ENCODE assay signal across 1 cellular context in the genomic region with DNA sequence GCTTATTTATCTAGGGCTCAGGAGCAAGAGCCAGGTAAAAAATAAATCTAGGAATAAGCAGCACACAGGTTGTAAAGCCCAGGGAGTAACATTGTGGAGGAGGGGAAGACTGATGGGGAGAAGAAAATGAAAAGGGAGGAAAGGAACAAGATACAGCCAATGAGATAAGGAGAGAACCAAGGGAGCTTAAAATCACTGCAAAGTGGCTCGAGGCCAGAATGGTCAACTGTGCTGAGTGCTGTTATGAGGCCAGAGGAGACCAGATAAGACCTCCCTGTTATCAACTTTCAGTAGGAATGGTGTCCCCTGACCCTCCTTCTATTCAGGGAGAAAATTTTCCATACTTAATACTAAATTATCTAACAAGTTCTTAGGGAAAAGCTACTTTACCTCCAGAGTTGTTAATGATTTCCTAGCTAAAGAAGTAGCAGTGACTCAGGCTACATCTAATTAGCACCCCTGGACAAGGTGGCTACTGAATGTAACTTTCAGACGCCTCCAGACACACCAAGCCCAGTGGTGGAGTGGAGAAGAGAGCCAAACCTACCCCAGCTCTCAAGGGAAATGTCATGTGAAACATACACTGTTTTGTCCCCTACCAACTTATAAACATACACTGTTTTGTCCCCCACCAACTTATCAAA.
TF ChIP-seq lines count a peak whose summit lies in the region.

No MANE protein-coding gene starts in this region.

TF ChIP-seq in HEK293, 187 proteins besides CTCF, POLR2A, EP300 and RAD21 (continued from another document):
- 0 out of 2 replicates have a peak, but pooled peaks have one; percentile 9 for TF ChIP-seq GLIS1 (tag by site-specific recombination; IDR thresholded peaks at IDR 0.05)
- peak; percentile 30; the same call in 1 of the 2 replicates for TF ChIP-seq PRDM10 (tag by site-specific recombination; IDR thresholded peaks at IDR 0.05)
- TF ChIP-seq SETDB1 (IDR thresholded peaks at IDR 0.05; ENCODE audit: insufficient read length, low read length) = no peak
- TF ChIP-seq ZNF146 (tag by site-specific recombination; IDR thresholded peaks at IDR 0.05) = no peak
- TF ChIP-seq PRDM1 (tag by site-specific recombination; IDR thresholded peaks at IDR 0.05) = peak; percentile 56; the same call in 1 of the 2 replicates
- TF ChIP-seq ZNF529 (tag by site-specific recombination; IDR thresholded peaks at IDR 0.05; ENCODE audit: insufficient replicate concordance) = no peak
- TF ChIP-seq SP7 (tag by site-specific recombination; IDR thresholded peaks at IDR 0.05) = peak; percentile 42; the same call in 1 of the 2 replicates
- peak; percentile 97 for TF ChIP-seq WT1 (tag by site-specific recombination; IDR thresholded peaks at IDR 0.05)
- no peak for TF ChIP-seq SP2 (tag by site-specific recombination; IDR thresholded peaks at IDR 0.05)
- TF ChIP-seq, protein P1, sequence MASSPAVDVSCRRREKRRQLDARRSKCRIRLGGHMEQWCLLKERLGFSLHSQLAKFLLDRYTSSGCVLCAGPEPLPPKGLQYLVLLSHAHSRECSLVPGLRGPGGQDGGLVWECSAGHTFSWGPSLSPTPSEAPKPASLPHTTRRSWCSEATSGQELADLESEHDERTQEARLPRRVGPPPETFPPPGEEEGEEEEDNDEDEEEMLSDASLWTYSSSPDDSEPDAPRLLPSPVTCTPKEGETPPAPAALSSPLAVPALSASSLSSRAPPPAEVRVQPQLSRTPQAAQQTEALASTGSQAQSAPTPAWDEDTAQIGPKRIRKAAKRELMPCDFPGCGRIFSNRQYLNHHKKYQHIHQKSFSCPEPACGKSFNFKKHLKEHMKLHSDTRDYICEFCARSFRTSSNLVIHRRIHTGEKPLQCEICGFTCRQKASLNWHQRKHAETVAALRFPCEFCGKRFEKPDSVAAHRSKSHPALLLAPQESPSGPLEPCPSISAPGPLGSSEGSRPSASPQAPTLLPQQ (tag by site-specific recombination; IDR thresholded peaks at IDR 0.05) = 0 out of 2 replicates have a peak, but pooled peaks have one; percentile 13
